24 cellular contexts compared by ENCODE assay signal in genomic region chr7:133975130-133975529, GRCh38.
"Had no signal": no experiment of that assay in that cellular context is flagged by ENCODE, and none has a peak within 500 bp of the region (broad histone marks: within the 10 kb centered on the region; RNA-seq: fewer than 3 reads in every experiment).

No MANE protein-coding gene starts in this region.

- H3K4me1 Mint-ChIP-seq: activated CD4-positive, alpha-beta memory T cell treated with anti-CD3 and anti-CD28 coated beads, Interleukin-2, amount 10 ng/mL, durations not matched to agents 7 days and 5 days had no signal

- H3K27me3 Mint-ChIP-seq: activated CD4-positive, alpha-beta memory T cell treated with anti-CD3 and anti-CD28 coated beads, Interleukin-2, amount 10 ng/mL, durations not matched to agents 7 days and 5 days; activated naive CD8-positive, alpha-beta T cell treated with anti-CD3 and anti-CD28 coated beads, Interleukin-2, amount 10 ng/mL, durations not matched to agents 7 days and 5 days; T-cell had no signal

- H3K36me3 Mint-ChIP-seq: activated naive CD8-positive, alpha-beta T cell treated with anti-CD3 and anti-CD28 coated beads, Interleukin-2, amount 10 ng/mL, durations not matched to agents 7 days and 5 days had no signal

- ATAC-seq: body of pancreas, T-cell had no signal

- H3K9me3 Mint-ChIP-seq: activated CD4-positive, alpha-beta memory T cell treated with anti-CD3 and anti-CD28 coated beads, Interleukin-2, amount 10 ng/mL, durations not matched to agents 7 days and 5 days; activated naive CD8-positive, alpha-beta T cell treated with anti-CD3 and anti-CD28 coated beads, Interleukin-2, amount 10 ng/mL, durations not matched to agents 7 days and 5 days had no signal

- H3K4me3 Mint-ChIP-seq: activated CD4-positive, alpha-beta memory T cell treated with anti-CD3 and anti-CD28 coated beads, Interleukin-2, amount 10 ng/mL, durations not matched to agents 7 days and 5 days; activated naive CD8-positive, alpha-beta T cell treated with anti-CD3 and anti-CD28 coated beads, Interleukin-2, amount 10 ng/mL, durations not matched to agents 7 days and 5 days; T-cell had no signal

- DNase-seq: activated CD4-positive, alpha-beta memory T cell treated with anti-CD3 and anti-CD28 coated beads, Interleukin-2, amount 10 ng/mL, durations not matched to agents 7 days and 5 days; activated CD4-positive, alpha-beta T cell treated with anti-CD3 and anti-CD28 coated beads, Interleukin-2, amount 50 U/mL, for 1 hour; activated CD4-positive, CD25-positive, alpha-beta regulatory T cell; activated naive CD4-positive, alpha-beta T cell treated with anti-CD3 and anti-CD28 coated beads, Interleukin-2, amount 50 U/mL, for 16 hours; activated naive CD8-positive, alpha-beta T cell treated with anti-CD3 and anti-CD28 coated beads, Interleukin-2, amount 10 ng/mL, durations not matched to agents 7 days and 5 days; activated T-cell treated with anti-CD3 and anti-CD28 coated beads for 4 hours; aorta; body of pancreas; central memory CD4-positive, alpha-beta T cell; MM.1S; NCI-H1105; NCI-H1436; NCI-H187; NCI-H2081; NCI-H510A treated with DMSO at 0.1 percent for 48 hours; NCI-H69; NK-92 treated with Interleukin-12 subunit alpha and Interleukin-12 subunit beta, amount 100 ng/mL, for 24 hours; OCI-M1; Peyer's patch; Right ventricle myocardium superior; SJCRH30; T-cell; T-helper 2 cell; T1000 had no signal

- H3K27ac Mint-ChIP-seq: activated CD4-positive, alpha-beta memory T cell treated with anti-CD3 and anti-CD28 coated beads, Interleukin-2, amount 10 ng/mL, durations not matched to agents 7 days and 5 days; activated naive CD8-positive, alpha-beta T cell treated with anti-CD3 and anti-CD28 coated beads, Interleukin-2, amount 10 ng/mL, durations not matched to agents 7 days and 5 days; T-cell had no signal
